Comparison of ENCODE assay signal across 5 cellular contexts in the genomic region with DNA sequence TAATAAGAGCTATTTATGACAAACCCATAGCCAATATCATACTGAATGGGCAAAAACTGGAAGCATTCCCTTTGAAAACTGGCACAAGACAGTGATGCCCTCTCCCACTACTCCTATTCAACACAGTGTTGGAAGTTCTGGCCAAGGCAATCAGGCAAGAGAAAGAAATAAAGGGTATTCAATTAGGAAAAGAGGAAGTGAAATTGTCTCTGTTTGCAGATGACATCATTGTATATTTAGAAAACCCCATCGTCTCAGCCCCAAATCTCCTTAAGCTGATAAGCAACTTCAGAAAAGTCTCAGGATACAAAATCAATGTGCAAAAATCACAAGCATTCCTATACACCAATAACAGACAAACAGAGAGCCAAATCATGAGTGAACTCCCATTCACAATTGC. TPM values are rescaled to one million over a fixed set of nuclear protein-coding genes. Genes with fewer than 3 reads are reported as not detected.
"Had no signal": no experiment of that assay in that cellular context is flagged by ENCODE, and none has a peak within 500 bp of the region (broad histone marks: within the 10 kb centered on the region; RNA-seq: fewer than 3 reads in every experiment).

No MANE protein-coding gene starts in this region.

RNA-seq across cellular contexts. Expression of a gene that starts 36.2 kb away (rescaled TPM):
- total RNA-seq: GM23248, H1, H4, H7 had no signal
- polyA plus RNA-seq: GM23248, GM23338, H1 had no signal
